32 cellular contexts compared by ENCODE assay signal in genomic region chr7:139329119-139329518, GRCh38.
"Had no signal": no experiment of that assay in that cellular context is flagged by ENCODE, and none has a peak within 500 bp of the region (broad histone marks: within the 10 kb centered on the region; RNA-seq: fewer than 3 reads in every experiment).

No MANE protein-coding gene starts in this region.

- H3K4me1 Mint-ChIP-seq: brain, WTC11 had no signal

- H3K4me3 Mint-ChIP-seq: activated CD4-positive, alpha-beta T cell treated with anti-CD3 and anti-CD28 coated beads for 36 hours; activated CD4-positive, alpha-beta T cell treated with anti-CD3 and anti-CD28 coated beads, Interleukin-2, amount 10 ng/mL, durations not matched to agents 7 days and 5 days; activated naive CD4-positive, alpha-beta T cell treated with anti-CD3 and anti-CD28 coated beads for 36 hours; activated T-cell treated with anti-CD3 and anti-CD28 coated beads, Interleukin-2, amount 50 U/mL, for 4 hours; activated T-helper 1 cell treated with anti-CD3 and anti-CD28 coated beads, Interleukin-12 subunit alpha, Interleukin-12 subunit beta, Interleukin-2, Interleukin-4 antibody, amounts not matched to agents 30 ng/mL and 10 ng/mL and 1 ng/mL, durations not matched to agents 14 hours and 24 hours and 36 hours; brain; T-helper 2 cell treated with Interferon-gamma antibody and Interleukin-4, amounts not matched to agents 5 μg/mL and 100 μg/mL, for 36 hours; WTC11 had no signal

- H3K36me3 Mint-ChIP-seq: activated naive CD4-positive, alpha-beta T cell treated with anti-CD3 and anti-CD28 coated beads, Interleukin-2, amount 50 U/mL, for 72 hours; brain; WTC11 had no signal

- H3K27ac ChIP-seq: SJCRH30, SK-N-MC had no signal

- DNase-seq: activated CD4-positive, alpha-beta T cell treated with anti-CD3 and anti-CD28 coated beads for 36 hours; activated CD4-positive, alpha-beta T cell treated with anti-CD3 and anti-CD28 coated beads, Interleukin-2, amount 10 ng/mL, durations not matched to agents 7 days and 5 days; activated CD4-positive, alpha-beta T cell treated with anti-CD3 and anti-CD28 coated beads, Interleukin-2, amount 50 U/mL, for 48 hours; activated CD8-positive, alpha-beta memory T cell treated with anti-CD3 and anti-CD28 coated beads, Interleukin-2, amount 50 U/mL, for 4 hours; activated gamma-delta T cell treated with Interleukin-2 at 50 U/mL for 16 hours; activated naive CD4-positive, alpha-beta T cell treated with anti-CD3 and anti-CD28 coated beads for 36 hours; activated T-cell treated with anti-CD3 and anti-CD28 coated beads for 4 hours; activated T-cell treated with anti-CD3 and anti-CD28 coated beads, Interleukin-2, amount 50 U/mL, for 4 hours; anterior cingulate cortex; caudate nucleus; cerebellar nuclear complex; Karpas-422; NCI-H1048; NCI-H1105 treated with DMSO at 0.1 percent for 48 hours; NCI-H1436; NCI-H1694; NCI-H1930; NCI-H2081 treated with DMSO at 0.1 percent for 48 hours; NCI-H345; NCI-H524 treated with DMSO at 0.1 percent for 48 hours; SHP77; SJCRH30 had no signal

- H3K4me3 ChIP-seq: adrenal gland, SJCRH30, SK-N-MC had no signal

- FAIRE-seq: bronchial epithelial cell had no signal

- H3K36me3 ChIP-seq: adrenal gland, SJCRH30 had no signal

- H3K9me3 Mint-ChIP-seq: activated T-cell treated with anti-CD3 and anti-CD28 coated beads, Interleukin-2, amount 50 U/mL, for 4 hours; brain; WTC11 had no signal

- ATAC-seq: activated CD4-positive, alpha-beta T cell treated with anti-CD3 and anti-CD28 coated beads for 36 hours; activated CD4-positive, CD25-positive, alpha-beta regulatory T cell treated with anti-CD3 and anti-CD28 coated beads, Interleukin-2, amount 50 U/mL, for 24 hours; activated T-cell treated with anti-CD3 and anti-CD28 coated beads, Interleukin-2, amount 50 U/mL, for 4 hours; Panc1; WTC11 had no signal

- H3K27me3 ChIP-seq: adrenal gland, SJCRH30 had no signal

- H3K27me3 Mint-ChIP-seq: activated CD4-positive, alpha-beta T cell treated with anti-CD3 and anti-CD28 coated beads for 36 hours; activated CD4-positive, alpha-beta T cell treated with anti-CD3 and anti-CD28 coated beads, Interleukin-2, amount 10 ng/mL, durations not matched to agents 7 days and 5 days had no signal

- H3K4me1 ChIP-seq: SJCRH30 had no signal

- H3K9me3 ChIP-seq: adrenal gland, SJCRH30 had no signal

- H3K27ac Mint-ChIP-seq: activated CD4-positive, alpha-beta T cell treated with anti-CD3 and anti-CD28 coated beads for 36 hours; activated CD4-positive, alpha-beta T cell treated with anti-CD3 and anti-CD28 coated beads, Interleukin-2, amount 10 ng/mL, durations not matched to agents 7 days and 5 days; activated naive CD4-positive, alpha-beta T cell treated with anti-CD3 and anti-CD28 coated beads, Interleukin-2, amount 50 U/mL, for 72 hours; activated T-helper 1 cell treated with anti-CD3 and anti-CD28 coated beads, Interleukin-12 subunit alpha, Interleukin-12 subunit beta, Interleukin-2, Interleukin-4 antibody, amounts not matched to agents 30 ng/mL and 10 ng/mL and 1 ng/mL, durations not matched to agents 14 hours and 24 hours and 36 hours; brain; T-helper 2 cell treated with Interferon-gamma antibody and Interleukin-4, amounts not matched to agents 5 μg/mL and 100 μg/mL, for 36 hours; WTC11 had no signal
